Comparison of ENCODE assay signal across 13 cellular contexts in the genomic region with DNA sequence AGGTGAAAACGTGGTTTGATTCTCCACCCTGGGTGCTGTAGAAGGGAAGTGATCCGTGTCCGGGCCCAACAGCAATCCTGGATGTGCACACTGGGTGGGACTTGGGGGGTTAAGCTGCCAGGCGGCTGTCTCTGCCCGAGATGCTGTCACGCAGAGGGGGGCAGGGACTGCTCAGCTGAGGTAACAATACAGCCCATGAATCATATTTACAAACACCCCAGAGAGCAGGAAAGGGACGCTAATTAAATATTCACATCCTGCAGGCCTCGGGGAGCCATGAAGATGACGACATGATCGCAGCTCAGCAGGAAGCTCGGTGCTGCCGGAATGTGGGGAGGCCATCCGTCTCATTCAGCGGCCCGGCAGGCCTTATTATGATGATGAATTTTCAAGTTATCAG. TPM values are rescaled to one million over a fixed set of nuclear protein-coding genes. Genes with fewer than 3 reads are reported as not detected.
DNase-seq lines count a peak whose midpoint lies in the region; ATAC-seq and TF ChIP-seq lines count a peak whose summit lies in the region.
"Had no signal": no experiment of that assay in that cellular context is flagged by ENCODE, and none has a peak within 500 bp of the region (broad histone marks: within the 10 kb centered on the region; RNA-seq: fewer than 3 reads in every experiment).

No MANE protein-coding gene starts in this region.

- intact Hi-C loops in lower leg skin (cut with DNase I; ENCODE audit: low total_unique reads) = no loop called here

- H3K36me3 Mint-ChIP-seq in chondrocyte (ENCODE audit: low read depth) = no peaks in the 10 kb centered on the region
- H3K36me3 Mint-ChIP-seq in nephron (ENCODE audit: low read depth) = no peaks in the 10 kb centered on the region
- no peaks in the 10 kb centered on the region for H3K36me3 Mint-ChIP-seq in immature natural killer cell

- 50 to 71% methylated on average over 15 of the region's 15 CpGs for WGBS in lower leg skin, 2 donors

- H3K27ac Mint-ChIP-seq in chondrocyte (ENCODE audit: unreplicated experiment) (peak overlapping the region; percentile 32), nephron (peak overlapping the region; percentile 55 to 88 (median 70)), immature natural killer cell (no peak overlapping the region)

- peak; percentile 77 for DNase-seq in EL
- DNase-seq in NCI-H2081 treated with DMSO at 0.1 percent for 48 hours (lab: John Stamatoyannopoulos, UW) = peak; percentile 66
- DNase-seq in chondrocyte (ENCODE audit: low spot score) = no peak
- no peak for DNase-seq in immature natural killer cell
- no peak for DNase-seq in lower leg skin (ENCODE audit: low spot score in 2 of 2)
- DNase-seq: effector CD4-positive, alpha-beta T cell; left lung; NCI-H187 treated with DMSO at 0.1 percent for 48 hours; stimulated activated naive CD8-positive, alpha-beta T cell treated with anti-CD3 and anti-CD28 coated beads, Interleukin-15, Interleukin-2, amounts not matched to agents 100 U/mL and 50 U/mL, for 24 hours had no signal

- H3K4me3 Mint-ChIP-seq in chondrocyte (ENCODE audit: unreplicated experiment) (no peak overlapping the region), nephron (no peak overlapping the region), immature natural killer cell (no peak overlapping the region)

- TF ChIP-seq CTCF in chondrocyte (IDR thresholded peaks at IDR 0.05) (no peak), nephron (IDR thresholded peaks at IDR 0.05; ENCODE audit: unreplicated experiment in 3 of 3) (no peak), lower leg skin (IDR thresholded peaks at IDR 0.05) (no peak)

- TF ChIP-seq POLR2A in GM18505 (IDR thresholded peaks at IDR 0.05; ENCODE audit: borderline replicate concordance, extremely low read depth, insufficient read depth, insufficient read length) = no peak
- TF ChIP-seq POLR2A in lower leg skin (IDR thresholded peaks at IDR 0.05) = no peak

- H3K9me3 Mint-ChIP-seq in chondrocyte (ENCODE audit: low read depth) (no peaks in the 10 kb centered on the region), nephron (no peaks in the 10 kb centered on the region), immature natural killer cell (no peaks in the 10 kb centered on the region)

- H3K4me3 ChIP-seq in lower leg skin (ENCODE audit: low read depth, poor library complexity, severe bottlenecking) = no peak overlapping the region
- H3K4me3 ChIP-seq: left lung had no signal

- ATAC-seq in HG02798 (IDR thresholded peaks at IDR 0.05; ENCODE audit: poor library complexity, unreplicated experiment) (no peak), GM18505 (IDR thresholded peaks at IDR 0.05; ENCODE audit: unreplicated experiment) (no peak)
- ATAC-seq: left lung; stimulated activated naive CD8-positive, alpha-beta T cell treated with anti-CD3 and anti-CD28 coated beads, Interleukin-15, Interleukin-2, amounts not matched to agents 100 U/mL and 50 U/mL, for 24 hours had no signal

- peaks cover 12% of the 10 kb centered on the region for H3K4me1 Mint-ChIP-seq in chondrocyte (ENCODE audit: low read depth)
- peaks cover 56% of the 10 kb centered on the region for H3K4me1 Mint-ChIP-seq in nephron
- H3K4me1 Mint-ChIP-seq in immature natural killer cell = no peaks in the 10 kb centered on the region

- H3K27me3 Mint-ChIP-seq in chondrocyte (ENCODE audit: low read depth) (no peaks in the 10 kb centered on the region), nephron (ENCODE audit: low read depth) (peaks cover 30% of the 10 kb centered on the region), immature natural killer cell (ENCODE audit: low read depth in 3 of 3) (peaks cover 0 to 3% (median 3%) of the 10 kb centered on the region in 3 donors)

RNA-seq across cellular contexts. Expression of a gene that starts 17.9 kb away (rescaled TPM):
- total RNA-seq in chondrocyte (not detected in 3 replicates), lower leg skin (1 to 10 TPM in 2 of 4 donors, under 1 TPM in 1, not detected in 1; 0.84 to 8.9 (median 2.0) TPM)
- not detected for polyA plus RNA-seq in immature natural killer cell
- total RNA-seq: left lung; T-helper 1 cell treated with Interleukin-12 subunit alpha and Interleukin-12 subunit beta and Interleukin-4 antibody, amounts not matched to agents 30 ng/mL and 1 ng/mL, for 36 hours had no signal

RNA-seq across cellular contexts. Expression of a gene that starts 22.8 kb away (rescaled TPM):
- total RNA-seq in chondrocyte (35.1 to 52.8 TPM (median 39.9 TPM) in 3 replicates), lower leg skin (10 to 100 TPM; 55.2 to 62.2 (median 59.4) TPM)
- polyA plus RNA-seq in immature natural killer cell = 100 to 1,000 TPM in 2 of 3 donors, 10 to 100 TPM in 1; 73.4 to 147 (median 105) TPM

RNA-seq across cellular contexts. Expression of a gene that starts 57.9 kb away (rescaled TPM):
- total RNA-seq in chondrocyte = 0.26 to 0.27 TPM in 2 of 3 replicates, not detected in the other
- polyA plus RNA-seq in immature natural killer cell = 1 to 10 TPM; 3.1 to 8.2 (median 7.4) TPM
- total RNA-seq in lower leg skin = 10 to 100 TPM; 36.9 to 66.8 (median 48.6) TPM

Comparison
In these comparisons a context has a peak if more than half of its experiments do, and no peak if none do; other contexts are left out.
1. DNase-seq: peak in EL (single experiment) and NCI-H2081 treated with DMSO at 0.1 percent for 48 hours (single experiment); none in chondrocyte (single experiment), immature natural killer cell (0 of 3) and lower leg skin (0 of 2).
2. H3K27ac Mint-ChIP-seq: peak in chondrocyte (single experiment) and nephron (3 of 3); none in immature natural killer cell (0 of 6).
3. RNA of a gene that starts 57.9 kb away (total RNA-seq): 36.9 to 66.8 TPM in lower leg skin; 0.26 to 0.27 TPM in chondrocyte; every median in the first group is over 10 times any median in the second.